Comparison of ENCODE assay signal across 19 cellular contexts in the genomic region with DNA sequence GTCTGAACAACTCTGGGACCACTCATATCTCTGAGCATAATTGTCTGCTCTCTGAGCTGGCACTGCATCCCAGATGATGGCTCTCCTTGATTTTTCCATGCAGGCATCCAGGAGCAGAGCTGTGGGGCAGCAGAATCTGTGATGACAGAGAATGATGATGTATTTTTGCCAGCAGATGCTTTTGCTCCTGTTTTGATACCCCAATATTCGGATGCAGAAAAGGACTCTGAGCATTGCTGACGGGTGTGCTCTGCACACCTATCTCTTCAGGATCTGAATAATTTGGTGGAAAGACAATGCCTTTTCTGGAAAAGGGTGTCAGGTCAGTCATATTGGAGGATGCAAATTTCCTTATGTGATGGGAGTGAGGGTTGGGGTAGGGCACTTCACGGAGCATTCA.
"Had no signal": no experiment of that assay in that cellular context is flagged by ENCODE, and none has a peak within 500 bp of the region (broad histone marks: within the 10 kb centered on the region; RNA-seq: fewer than 3 reads in every experiment).

No MANE protein-coding gene starts in this region.

- H3K4me1 ChIP-seq: esophagus squamous epithelium, gastrocnemius medialis, left lung, lower lobe of right lung had no signal

- H3K27me3 ChIP-seq: dorsolateral prefrontal cortex, esophagus squamous epithelium, gastrocnemius medialis, heart right ventricle, left lung had no signal

- DNase-seq: dermis blood vessel endothelial cell; dorsolateral prefrontal cortex; effector CD4-positive, alpha-beta T cell; effector memory CD4-positive, alpha-beta T cell; esophagus squamous epithelium; foreskin fibroblast; foreskin melanocyte; gastrocnemius medialis; glutamatergic neuron; head of caudate nucleus; heart right ventricle; hippocampal formation; left cardiac atrium; left lung; left ventricle myocardium superior; lower lobe of right lung; mesenchymal stem cell; midbrain had no signal

- H3K36me3 ChIP-seq: esophagus squamous epithelium, gastrocnemius medialis, heart right ventricle, left lung, lower lobe of right lung had no signal

- H3K27ac ChIP-seq: coronary artery, dorsolateral prefrontal cortex, esophagus squamous epithelium, gastrocnemius medialis, heart right ventricle, left lung, lower lobe of right lung had no signal

- ATAC-seq: gastrocnemius medialis, heart right ventricle, left cardiac atrium, left lung, left ventricle myocardium superior, lower lobe of right lung had no signal

- H3K9me3 ChIP-seq: esophagus squamous epithelium, gastrocnemius medialis, left lung, lower lobe of right lung had no signal

- H3K4me3 ChIP-seq: coronary artery, dorsolateral prefrontal cortex, esophagus squamous epithelium, gastrocnemius medialis, heart right ventricle, left lung, lower lobe of right lung had no signal
